ENCODE assay signal across 8 cellular contexts in the genomic region with DNA sequence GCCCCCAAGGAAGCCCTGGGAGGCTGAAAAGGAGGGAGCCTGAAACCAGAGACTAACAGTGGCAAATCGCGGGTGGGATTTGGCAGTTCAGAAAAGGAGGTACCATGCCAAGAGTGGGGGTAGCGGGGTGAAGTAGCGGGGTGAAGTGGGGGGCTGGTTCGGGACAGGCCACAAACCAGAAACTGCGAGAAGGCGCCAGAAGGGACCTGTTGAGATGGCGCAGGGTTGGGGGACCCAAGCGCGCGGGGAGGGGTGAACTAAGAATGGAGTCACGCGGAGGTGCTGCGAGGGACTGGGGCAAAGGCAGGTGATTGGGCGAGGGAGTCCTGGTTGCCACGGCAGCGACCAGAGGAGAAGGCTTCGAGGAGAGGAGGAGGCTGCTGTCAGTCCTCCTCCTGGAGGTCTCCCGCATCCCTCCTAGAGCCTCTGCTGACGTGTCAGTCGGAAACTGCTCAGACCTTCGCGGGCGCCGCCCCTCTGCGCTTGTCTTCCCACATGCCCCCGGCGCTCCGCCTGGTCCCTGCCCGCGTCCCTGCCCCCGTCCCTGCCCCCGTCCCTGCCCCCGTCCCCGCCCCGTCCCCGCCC. TPM values are rescaled to one million over a fixed set of nuclear protein-coding genes. Genes with fewer than 3 reads are reported as not detected.
DNase-seq lines count a peak whose midpoint lies in the region; ATAC-seq and TF ChIP-seq lines count a peak whose summit lies in the region.

No MANE protein-coding gene starts in this region.

- H3K36me3 Mint-ChIP-seq in activated CD4-positive, alpha-beta T cell treated with anti-CD3 and anti-CD28 coated beads for 36 hours (ENCODE audit: low read depth), result peaks cover 9% of the 10 kb centered on the region

- H3K4me1 Mint-ChIP-seq in activated CD4-positive, alpha-beta T cell treated with anti-CD3 and anti-CD28 coated beads for 36 hours, result peaks cover 31% of the 10 kb centered on the region

- intact Hi-C loops in activated CD4-positive, alpha-beta T cell treated with anti-CD3 and anti-CD28 coated beads for 36 hours (cut with DNase I, micrococcal nuclease), result loop anchor here (1.0 to 10.0 kb wide), 6 partner anchors 27 to 1173 kb away; partner anchors contain the start of genes AIDA (in 2 of the 2), BROX (in 2 of the 2), DUSP10 (in 1 of the 2) and TAF1A (in 1 of the 2)

- H3K4me3 Mint-ChIP-seq in activated CD4-positive, alpha-beta T cell treated with anti-CD3 and anti-CD28 coated beads for 36 hours, result peak overlapping the region; percentile 83

- no peaks in the 10 kb centered on the region for H3K9me3 Mint-ChIP-seq in activated CD4-positive, alpha-beta T cell treated with anti-CD3 and anti-CD28 coated beads for 36 hours (ENCODE audit: low read depth)

- no peak for TF ChIP-seq CTCF in choroid plexus epithelial cell (conservative IDR thresholded peaks at IDR 0.05; ENCODE audit: low read depth, low read length)

- DNase-seq in Ammon's horn (ENCODE audit: low spot score), result peak; percentile 96
- DNase-seq in GM19240 (ENCODE audit: insufficient read length, low spot score), result peak; percentile 69
- peak; percentile 96 for DNase-seq in NCI-H510A (lab: John Stamatoyannopoulos, UW)
- peak; percentile 94 for DNase-seq in activated CD4-positive, alpha-beta T cell treated with anti-CD3 and anti-CD28 coated beads for 36 hours
- DNase-seq in choroid plexus epithelial cell (ENCODE audit: low read depth), result peak; percentile 100
- peak; percentile 96 for DNase-seq in kidney tubule cell (ENCODE audit: low spot score)
- peak; percentile 68 to 87 for DNase-seq in stimulated activated CD4-positive, alpha-beta T cell treated with anti-CD3 and anti-CD28 coated beads, Interleukin-1b, Interleukin-23, amount 100 ng/mL, for 1 hour (ENCODE audit: low read depth in 2 of 2)

- POLR2A ChIA-PET in activated CD4-positive, alpha-beta T cell treated with anti-CD3 and anti-CD28 coated beads for 36 hours (lab: Charles Lee), result no interaction called here

- H3K27me3 Mint-ChIP-seq in activated CD4-positive, alpha-beta T cell treated with anti-CD3 and anti-CD28 coated beads for 36 hours, result peaks cover 11% of the 10 kb centered on the region

- peak overlapping the region; percentile 88 for H3K27ac Mint-ChIP-seq in activated CD4-positive, alpha-beta T cell treated with anti-CD3 and anti-CD28 coated beads for 36 hours

- peak; percentile 82 for ATAC-seq in HG03442 (IDR thresholded peaks at IDR 0.05; ENCODE audit: unreplicated experiment)
- peak; percentile 95 for ATAC-seq in activated CD4-positive, alpha-beta T cell treated with anti-CD3 and anti-CD28 coated beads for 36 hours

- CTCF ChIA-PET in activated CD4-positive, alpha-beta T cell treated with anti-CD3 and anti-CD28 coated beads for 36 hours (lab: Charles Lee), result no interaction called here

- H3K4me3 ChIP-seq in choroid plexus epithelial cell (ENCODE audit: low read depth, low read length), result peak overlapping the region; percentile 64

RNA-seq across cellular contexts. Expression of gene MIA3, which starts 0.4 kb away (rescaled TPM):
- total RNA-seq in activated CD4-positive, alpha-beta T cell treated with anti-CD3 and anti-CD28 coated beads for 36 hours, result 10 to 100 TPM; 46.7 to 57.9 TPM

RNA-seq across cellular contexts. Expression of gene TAF1A, which starts 27.7 kb away (rescaled TPM):
- total RNA-seq in activated CD4-positive, alpha-beta T cell treated with anti-CD3 and anti-CD28 coated beads for 36 hours, result 10 to 100 TPM; 18.5 to 21.1 TPM

Comparison
In these comparisons a context has a peak if more than half of its experiments do, and no peak if none do; other contexts are left out.
1. Peak in every context shown above with its lines: DNase-seq, ATAC-seq and H3K4me3 ChIP-seq.